Comparison of ENCODE assay signal across 16 cellular contexts in the genomic region with DNA sequence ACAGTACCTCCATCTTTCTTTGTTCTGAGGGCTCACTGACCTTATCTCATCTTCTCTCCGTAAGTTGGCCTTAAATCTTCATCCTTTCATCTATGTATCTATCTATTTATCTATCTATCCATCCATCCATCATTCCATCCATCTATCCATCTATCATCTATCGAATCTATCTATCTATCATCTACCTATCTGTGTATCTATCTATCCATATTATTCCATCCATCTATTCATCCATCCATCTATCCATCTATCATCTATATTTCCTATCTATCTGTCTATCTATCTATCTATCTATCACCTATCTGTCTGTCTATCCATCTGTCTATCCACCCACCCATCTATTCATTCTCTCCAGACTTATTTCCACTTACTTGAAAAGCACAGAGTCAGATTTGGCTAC.
DNase-seq lines count a peak whose midpoint lies in the region; ATAC-seq, FAIRE-seq and TF ChIP-seq lines count a peak whose summit lies in the region.
"Had no signal": no experiment of that assay in that cellular context is flagged by ENCODE, and none has a peak within 500 bp of the region (broad histone marks: within the 10 kb centered on the region; RNA-seq: fewer than 3 reads in every experiment).

No MANE protein-coding gene starts in this region.

- intact Hi-C loops in HepG2 (cut with micrococcal nuclease; ENCODE audit: unreplicated experiment) (no loop called here), right lobe of liver (cut with DNase I) (no loop called here)
- intact Hi-C loops in CD8-positive, alpha-beta T cell (cut with DNase I, micrococcal nuclease) = no loop called here

- TF ChIP-seq POLR2A in HepG2 (IDR thresholded peaks at IDR 0.05; ENCODE audit: insufficient read depth in 1 of 2, low read depth in 2 of 2, low read length in 2 of 2) = no peak
- no peak for TF ChIP-seq POLR2A in right lobe of liver (IDR thresholded peaks at IDR 0.05)

- CTCF ChIA-PET in HepG2 (lab: Yijun Ruan, JAX; ENCODE audit: low intra/inter-chr PET ratio, low total read pairs) = no interaction called here
- CTCF ChIA-PET in CD8-positive, alpha-beta T cell (lab: Charles Lee) = interaction anchor here (1.0 to 1.4 kb wide), 4 partner anchors 13 to 257 kb away, joined by 3 to 4 read pairs (median 3); no protein-coding TSS in a partner anchor
- CTCF ChIA-PET in activated CD4-positive, alpha-beta memory T cell treated with anti-CD3 and anti-CD28 coated beads, Interleukin-2, amount 10 ng/mL, durations not matched to agents 7 days and 5 days (lab: Charles Lee) = interaction anchor here (0.8 kb wide), 1 partner anchor 235 kb away, joined by 3 read pairs; no protein-coding TSS in a partner anchor

- H3K4me3 ChIP-seq in HepG2 (replicated peaks in 1 of 3; ENCODE audit: insufficient read depth in 1 of 3, low read depth in 2 of 3, low read length in 3 of 3) (no peak overlapping the region), right lobe of liver (no peak overlapping the region)
- H3K4me3 ChIP-seq in CD8-positive, alpha-beta T cell (ENCODE audit: low read depth, low read length) = no peak overlapping the region
- H3K4me3 ChIP-seq: BLaER1 treated with 17β-estradiol and CSF1 and Interleukin-3, amounts not matched to agents 10 nM and 100 nM had no signal

- TF ChIP-seq CTCF in HepG2 (CRISPR knock-in tag; IDR thresholded peaks at IDR 0.05) (no peak), right lobe of liver (IDR thresholded peaks at IDR 0.05) (no peak)
- no peak for TF ChIP-seq CTCF in CD8-positive, alpha-beta T cell (IDR thresholded peaks at IDR 0.05)

- TF ChIP-seq RAD21 in HepG2 (CRISPR knock-in tag; IDR thresholded peaks at IDR 0.05) = no peak

- BruUV-seq in HepG2 (replicated peaks; lab: Mats Ljungman, UMichigan) = no TSS peak

- H3K27me3 ChIP-seq in HepG2 (ENCODE audit: control insufficient read depth in 1 of 2, insufficient read depth in 2 of 2, low read length in 2 of 2) (no peaks in the 10 kb centered on the region), right lobe of liver (peaks cover 0 to 4% of the 10 kb centered on the region in 2 donors)
- H3K27me3 ChIP-seq in CD8-positive, alpha-beta T cell (ENCODE audit: insufficient read depth, low read length) = no peaks in the 10 kb centered on the region
- H3K27me3 ChIP-seq: BLaER1 treated with 17β-estradiol and CSF1 and Interleukin-3, amounts not matched to agents 10 nM and 100 nM had no signal

- H3K4me1 ChIP-seq in HepG2 (ENCODE audit: insufficient read depth, low read length) (no peaks in the 10 kb centered on the region), right lobe of liver (no peaks in the 10 kb centered on the region)
- H3K4me1 ChIP-seq in CD8-positive, alpha-beta T cell (ENCODE audit: insufficient read depth, low read length) = peaks cover 15% of the 10 kb centered on the region
- H3K4me1 ChIP-seq: BLaER1 treated with 17β-estradiol and CSF1 and Interleukin-3, amounts not matched to agents 10 nM and 100 nM had no signal

- POLR2A ChIA-PET in HepG2 (lab: Yijun Ruan, JAX) = no interaction called here
- POLR2A ChIA-PET in CD8-positive, alpha-beta T cell (lab: Charles Lee) = interaction anchor here (1.5 kb wide), 1 partner anchor 258 kb away, joined by 3 read pairs; no protein-coding TSS in a partner anchor
- POLR2A ChIA-PET in naive thymus-derived CD8-positive, alpha-beta T cell (lab: Charles Lee) = interaction anchor here (0.6 kb wide), 1 partner anchor 10 kb away, joined by 3 read pairs; no protein-coding TSS in a partner anchor
- POLR2A ChIA-PET in activated CD4-positive, alpha-beta memory T cell treated with anti-CD3 and anti-CD28 coated beads, Interleukin-2, amount 10 ng/mL, durations not matched to agents 7 days and 5 days (lab: Charles Lee) = no interaction called here

- WGBS in HepG2 (ENCODE audit: low lambda C conversion rate) = 11% methylated on average over 2 of the region's 2 CpGs
- WGBS in right lobe of liver (ENCODE audit: insufficient coverage, low coverage, low lambda C conversion rate, missing lambda C conversion rate) = 67% methylated on average over 2 of the region's 2 CpGs

- H2AFZ ChIP-seq in HepG2 (ENCODE audit: low read length) = no peak overlapping the region

- peaks cover 19% of the 10 kb centered on the region for H3K4me1 Mint-ChIP-seq in CD8-positive, alpha-beta T cell (ENCODE audit: low read depth)
- H3K4me1 Mint-ChIP-seq in T-helper 17 cell = peaks cover 7% of the 10 kb centered on the region
- H3K4me1 Mint-ChIP-seq in naive thymus-derived CD8-positive, alpha-beta T cell = peaks cover 7 to 14% (median 12%) of the 10 kb centered on the region in 4 donors
- H3K4me1 Mint-ChIP-seq in activated CD4-positive, alpha-beta memory T cell treated with anti-CD3 and anti-CD28 coated beads, Interleukin-2, amount 10 ng/mL, durations not matched to agents 7 days and 5 days = peaks cover 23% of the 10 kb centered on the region
- H3K4me1 Mint-ChIP-seq: B cell had no signal

- TF ChIP-seq EP300 in HepG2 (IDR thresholded peaks at IDR 0.05; ENCODE audit: low read depth in 2 of 2, low read length in 2 of 2) (no peak), HepG2 (CRISPR knock-in tag; IDR thresholded peaks at IDR 0.05; ENCODE audit: borderline replicate concordance) (no peak)

- in situ Hi-C loops in HepG2 (cut with HindIII; ENCODE audit: extremely low pct_ligation_motif_present, low pct_unique_long_range_greater_than_20kb) = no loop called here

- no peaks in the 10 kb centered on the region for H3K36me3 Mint-ChIP-seq in CD8-positive, alpha-beta T cell
- peaks cover 2% of the 10 kb centered on the region for H3K36me3 Mint-ChIP-seq in T-helper 17 cell (ENCODE audit: low read depth)
- H3K36me3 Mint-ChIP-seq in naive thymus-derived CD8-positive, alpha-beta T cell = no peaks in the 10 kb centered on the region
- no peaks in the 10 kb centered on the region for H3K36me3 Mint-ChIP-seq in activated CD4-positive, alpha-beta memory T cell treated with anti-CD3 and anti-CD28 coated beads, Interleukin-2, amount 10 ng/mL, durations not matched to agents 7 days and 5 days (ENCODE audit: low read depth)

- H3K9me3 Mint-ChIP-seq in CD8-positive, alpha-beta T cell = no peaks in the 10 kb centered on the region
- no peaks in the 10 kb centered on the region for H3K9me3 Mint-ChIP-seq in naive thymus-derived CD8-positive, alpha-beta T cell
- H3K9me3 Mint-ChIP-seq in activated CD4-positive, alpha-beta memory T cell treated with anti-CD3 and anti-CD28 coated beads, Interleukin-2, amount 10 ng/mL, durations not matched to agents 7 days and 5 days = no peaks in the 10 kb centered on the region

- no peaks in the 10 kb centered on the region for H3K36me3 ChIP-seq in HepG2 (replicated peaks in 1 of 2; ENCODE audit: control insufficient read depth in 1 of 2, insufficient read depth in 2 of 2, low read length in 2 of 2)
- no peaks in the 10 kb centered on the region for H3K36me3 ChIP-seq in right lobe of liver
- H3K36me3 ChIP-seq in CD8-positive, alpha-beta T cell (ENCODE audit: insufficient read depth, low read length) = no peaks in the 10 kb centered on the region
- H3K36me3 ChIP-seq: BLaER1 treated with 17β-estradiol and CSF1 and Interleukin-3, amounts not matched to agents 10 nM and 100 nM had no signal

- H3K27ac Mint-ChIP-seq in CD8-positive, alpha-beta T cell = peak overlapping the region; percentile 9
- H3K27ac Mint-ChIP-seq in T-helper 17 cell = no peak overlapping the region
- peak overlapping the region in 9 of 10 donors; percentile 1 to 67 (median 15) for H3K27ac Mint-ChIP-seq in naive thymus-derived CD8-positive, alpha-beta T cell
- no peak overlapping the region for H3K27ac Mint-ChIP-seq in activated CD4-positive, alpha-beta memory T cell treated with anti-CD3 and anti-CD28 coated beads, Interleukin-2, amount 10 ng/mL, durations not matched to agents 7 days and 5 days
- H3K27ac Mint-ChIP-seq: B cell had no signal

- H3K27ac ChIP-seq in HepG2 (ENCODE audit: extremely low read length, insufficient read depth, low read length) (no peak overlapping the region), right lobe of liver (no peak overlapping the region)
- H3K27ac ChIP-seq in CD8-positive, alpha-beta T cell (ENCODE audit: low read depth, low read length) = no peak overlapping the region
- H3K27ac ChIP-seq: BLaER1 treated with 17β-estradiol and CSF1 and Interleukin-3, amounts not matched to agents 10 nM and 100 nM had no signal

- ATAC-seq in HepG2 = no peak
- ATAC-seq in right lobe of liver = no peak
- ATAC-seq in CD8-positive, alpha-beta T cell = no peak
- no peak for ATAC-seq in T-helper 17 cell
- no peak for ATAC-seq in naive thymus-derived CD8-positive, alpha-beta T cell
- ATAC-seq: HCT116 had no signal

- H3K79me2 ChIP-seq in HepG2 (ENCODE audit: insufficient read depth, low read length) = no peaks in the 10 kb centered on the region

- H3K4me2 ChIP-seq in HepG2 (ENCODE audit: low read depth, low read length) = no peak overlapping the region
- H3K4me2 ChIP-seq: BLaER1 treated with 17β-estradiol and CSF1 and Interleukin-3, amounts not matched to agents 10 nM and 100 nM had no signal

- no peak overlapping the region for H3K4me3 Mint-ChIP-seq in CD8-positive, alpha-beta T cell
- peak overlapping the region; percentile 0 for H3K4me3 Mint-ChIP-seq in T-helper 17 cell
- H3K4me3 Mint-ChIP-seq in naive thymus-derived CD8-positive, alpha-beta T cell = peak overlapping the region in 3 of 10 donors; percentile 1 to 42 (median 7)
- H3K4me3 Mint-ChIP-seq in activated CD4-positive, alpha-beta memory T cell treated with anti-CD3 and anti-CD28 coated beads, Interleukin-2, amount 10 ng/mL, durations not matched to agents 7 days and 5 days = no peak overlapping the region
- H3K4me3 Mint-ChIP-seq: B cell had no signal

- H3K9me3 ChIP-seq in HepG2 (ENCODE audit: low read length) (no peaks in the 10 kb centered on the region), right lobe of liver (no peaks in the 10 kb centered on the region), T-helper 17 cell (ENCODE audit: control insufficient read depth, low read length, poor library complexity, severe bottlenecking) (no peaks in the 10 kb centered on the region)
- no peaks in the 10 kb centered on the region for H3K9me3 ChIP-seq in CD8-positive, alpha-beta T cell (ENCODE audit: low read length)
- H3K9me3 ChIP-seq: BLaER1 treated with 17β-estradiol and CSF1 and Interleukin-3, amounts not matched to agents 10 nM and 100 nM had no signal

- peaks cover 4% of the 10 kb centered on the region for H3K27me3 Mint-ChIP-seq in CD8-positive, alpha-beta T cell (ENCODE audit: low read depth)
- H3K27me3 Mint-ChIP-seq in T-helper 17 cell = peaks cover 30% of the 10 kb centered on the region
- peaks cover 0 to 8% (median 0%) of the 10 kb centered on the region in 5 donors for H3K27me3 Mint-ChIP-seq in naive thymus-derived CD8-positive, alpha-beta T cell
- peaks cover 21% of the 10 kb centered on the region for H3K27me3 Mint-ChIP-seq in activated CD4-positive, alpha-beta memory T cell treated with anti-CD3 and anti-CD28 coated beads, Interleukin-2, amount 10 ng/mL, durations not matched to agents 7 days and 5 days

- DNase-seq in HepG2 (ENCODE audit: low spot score) = no peak
- DNase-seq in right lobe of liver = no peak
- no peak for DNase-seq in CD8-positive, alpha-beta T cell
- DNase-seq in T-helper 17 cell = no peak
- DNase-seq in naive thymus-derived CD8-positive, alpha-beta T cell = no peak
- no peak for DNase-seq in activated CD4-positive, alpha-beta memory T cell treated with anti-CD3 and anti-CD28 coated beads, Interleukin-2, amount 10 ng/mL, durations not matched to agents 7 days and 5 days
- no peak for DNase-seq in NCI-H1930 (lab: John Stamatoyannopoulos, UW)
- no peak for DNase-seq in NCI-H226
- DNase-seq: Calu3, DMS79 treated with DMSO at 0.1 percent for 48 hours, GF-D8, GOT3, H7 had no signal

- no peak for FAIRE-seq in HepG2 (lab: Jason Lieb, UNC)

- no peak overlapping the region for H3K9ac ChIP-seq in HepG2 (ENCODE audit: insufficient read depth, low read depth, low read length)
- H3K9ac ChIP-seq: BLaER1 treated with 17β-estradiol and CSF1 and Interleukin-3, amounts not matched to agents 10 nM and 100 nM had no signal

- H4K20me1 ChIP-seq in HepG2 (ENCODE audit: insufficient read depth, low read length) = no peaks in the 10 kb centered on the region
- H4K20me1 ChIP-seq: BLaER1 treated with 17β-estradiol and CSF1 and Interleukin-3, amounts not matched to agents 10 nM and 100 nM had no signal

Comparison
In these comparisons a context has a peak if more than half of its experiments do, and no peak if none do; other contexts are left out.
1. H3K27ac Mint-ChIP-seq: peak in CD8-positive, alpha-beta T cell (single experiment) and naive thymus-derived CD8-positive, alpha-beta T cell (9 of 10); none in T-helper 17 cell (single experiment) and activated CD4-positive, alpha-beta memory T cell treated with anti-CD3 and anti-CD28 coated beads, Interleukin-2, amount 10 ng/mL, durations not matched to agents 7 days and 5 days (single experiment).
2. POLR2A ChIA-PET loops: an anchor here in CD8-positive, alpha-beta T cell (1.5 kb wide) and naive thymus-derived CD8-positive, alpha-beta T cell (0.6 kb wide); none called in HepG2 and activated CD4-positive, alpha-beta memory T cell treated with anti-CD3 and anti-CD28 coated beads, Interleukin-2, amount 10 ng/mL, durations not matched to agents 7 days and 5 days.